Comparison of ENCODE assay signal across 22 cellular contexts in genomic region chr3:73540969-73541740, GRCh38.
DNase-seq lines count a peak whose midpoint lies in the region; ATAC-seq, FAIRE-seq and TF ChIP-seq lines count a peak whose summit lies in the region.
"Had no signal": no experiment of that assay in that cellular context is flagged by ENCODE, and none has a peak within 500 bp of the region (broad histone marks: within the 10 kb centered on the region; RNA-seq: fewer than 3 reads in every experiment).

No MANE protein-coding gene starts in this region.

- in situ Hi-C loops in GM23248 (cut with MboI), result no loop called here

- H3K9ac ChIP-seq in GM23248 (no peak overlapping the region), fibroblast of lung (ENCODE audit: insufficient read depth, low read length) (no peak overlapping the region)
- H3K9ac ChIP-seq: neural progenitor cell had no signal

- peak; percentile 51 for FAIRE-seq in pancreas (lab: Jason Lieb, UNC)
- FAIRE-seq: GM18507, HTR-8/SVneo had no signal

- peaks cover 91% of the 10 kb centered on the region for H3K79me2 ChIP-seq in GM23248 (ENCODE audit: insufficient read depth)
- H3K79me2 ChIP-seq in fibroblast of lung (ENCODE audit: control insufficient read depth, insufficient read depth, low read length), result peaks cover 3% of the 10 kb centered on the region

- H3K36me3 ChIP-seq in GM23248 (ENCODE audit: low read depth), result no peaks in the 10 kb centered on the region; the same call in 1 of the 2 replicates
- H3K36me3 ChIP-seq in fibroblast of lung (ENCODE audit: control insufficient read depth, insufficient read depth, low read length), result no peaks in the 10 kb centered on the region
- H3K36me3 ChIP-seq in pancreas, result no peaks in the 10 kb centered on the region
- H3K36me3 ChIP-seq: cardiac muscle cell, left ventricle myocardium inferior, neural progenitor cell had no signal

- WGBS in GM23248 (ENCODE audit: low coverage in 1 of 2, low lambda C conversion rate in 2 of 2, missing lambda C conversion rate in 2 of 2), 2 experiments, result 94 to 96% methylated on average over 1 of the region's 1 CpG
- 62 to 68% methylated on average over 1 of the region's 1 CpG for WGBS in pancreas, 2 donors

- H3K27ac ChIP-seq in GM23248 (peak overlapping the region; percentile 68), VCaP (peak overlapping the region; percentile 94), fibroblast of lung (ENCODE audit: insufficient read depth, low read length) (no peak overlapping the region), pancreas (no peak overlapping the region)
- H3K27ac ChIP-seq: cardiac muscle cell, neural progenitor cell, psoas muscle had no signal

- H3K4me3 ChIP-seq in GM23248, result no peak overlapping the region
- H3K4me3 ChIP-seq in fibroblast of lung (replicated peaks in 1 of 4; ENCODE audit: control extremely low read depth in 1 of 4, insufficient read depth in 1 of 4, low read depth in 3 of 4, low read length in 4 of 4), result no peak overlapping the region
- no peak overlapping the region for H3K4me3 ChIP-seq in pancreas
- H3K4me3 ChIP-seq: cardiac muscle cell, left ventricle myocardium inferior, neural progenitor cell, psoas muscle had no signal

- intact Hi-C loops in pancreas (cut with DNase I), result no loop called here

- DNase-seq in GM23248 (peak; percentile 83), fibroblast of lung (ENCODE audit: low read depth in 2 of 2) (peak; percentile 32 to 63), pancreas (no peak), NCI-H748 (lab: John Stamatoyannopoulos, UW; ENCODE audit: unreplicated experiment) (no peak), AG08396 (ENCODE audit: low spot score) (no peak)
- no peak for DNase-seq in stimulated activated CD4-positive, alpha-beta T cell treated with anti-CD3 and anti-CD28 coated beads, Interleukin-4, amount 100 ng/mL, for 24 hours
- DNase-seq: activated CD4-positive, alpha-beta T cell treated with anti-CD3 and anti-CD28 coated beads, Interleukin-2, amount 10 ng/mL, durations not matched to agents 24 days and 14 days; dermis blood vessel endothelial cell; left ventricle myocardium inferior; NCI-H2107; NCI-H524; psoas muscle; SIG-M5; stimulated activated CD4-positive, alpha-beta T cell treated with anti-CD3 and anti-CD28 coated beads, Interleukin-4, amount 100 ng/mL, for 4 hours; stimulated activated naive CD8-positive, alpha-beta T cell treated with anti-CD3 and anti-CD28 coated beads, Interleukin-15, amount 100 ng/mL, for 72 hours; T-helper 1 cell had no signal

- no peaks in the 10 kb centered on the region for H3K9me2 ChIP-seq in GM23248 (ENCODE audit: insufficient read depth)

- TF ChIP-seq CTCF in VCaP (conservative IDR thresholded peaks at IDR 0.05) (no peak), fibroblast of lung (conservative IDR thresholded peaks at IDR 0.05 in 1 of 2, IDR thresholded peaks at IDR 0.05 in 1 of 2; ENCODE audit: low read depth in 1 of 2, low read length in 2 of 2) (no peak), pancreas (IDR thresholded peaks at IDR 0.05) (no peak)

- peak; percentile 31 to 42 (median 38) for ATAC-seq in pancreas
- ATAC-seq in GM18517 (IDR thresholded peaks at IDR 0.05; ENCODE audit: unreplicated experiment), result no peak
- ATAC-seq: psoas muscle; stimulated activated naive CD8-positive, alpha-beta T cell treated with anti-CD3 and anti-CD28 coated beads, Interleukin-15, amount 100 ng/mL, for 72 hours had no signal

- H3F3A ChIP-seq in GM23248 (ENCODE audit: insufficient read depth), result peaks cover 38% of the 10 kb centered on the region

- H3K4me1 ChIP-seq in GM23248 (ENCODE audit: insufficient read depth) (peaks cover 37% of the 10 kb centered on the region), fibroblast of lung (ENCODE audit: control insufficient read depth, extremely low read depth, insufficient read depth, low read length) (peaks cover 5% of the 10 kb centered on the region), pancreas (peaks cover 5 to 18% (median 12%) of the 10 kb centered on the region in 3 donors)
- H3K4me1 ChIP-seq: neural progenitor cell had no signal

- H3K27me3 ChIP-seq in GM23248 (replicated peaks; ENCODE audit: insufficient read depth) (no peaks in the 10 kb centered on the region), fibroblast of lung (ENCODE audit: control insufficient read depth, insufficient read depth, low read length) (no peaks in the 10 kb centered on the region), pancreas (no peaks in the 10 kb centered on the region)
- H3K27me3 ChIP-seq: cardiac muscle cell, neural progenitor cell had no signal

- H3K4me2 ChIP-seq in GM23248 (ENCODE audit: unreplicated experiment) (peak overlapping the region; percentile 33), fibroblast of lung (ENCODE audit: extremely low read depth, insufficient read depth, low read length) (no peak overlapping the region)
- H3K4me2 ChIP-seq: neural progenitor cell had no signal

- H4K20me1 ChIP-seq in GM23248 (ENCODE audit: insufficient read depth) (no peaks in the 10 kb centered on the region), fibroblast of lung (ENCODE audit: control insufficient read depth, extremely low read depth, insufficient read depth, low read length) (no peaks in the 10 kb centered on the region)

- H2AFZ ChIP-seq in GM23248 (no peak overlapping the region), fibroblast of lung (ENCODE audit: low read length) (no peak overlapping the region)
- H2AFZ ChIP-seq: neural progenitor cell had no signal

- H3K9me3 ChIP-seq in GM23248 (ENCODE audit: low read depth) (no peaks in the 10 kb centered on the region), fibroblast of lung (ENCODE audit: control insufficient read depth, insufficient read depth, low read depth, low read length) (no peaks in the 10 kb centered on the region), pancreas (no peaks in the 10 kb centered on the region)
- H3K9me3 ChIP-seq: left ventricle myocardium inferior, psoas muscle had no signal

Comparison
In these comparisons a context has a peak if more than half of its experiments do, and no peak if none do; other contexts are left out.
1. DNase-seq: peak in GM23248 (single experiment) and fibroblast of lung (2 of 2); none in pancreas (0 of 6), NCI-H748 (single experiment), AG08396 (single experiment) and stimulated activated CD4-positive, alpha-beta T cell treated with anti-CD3 and anti-CD28 coated beads, Interleukin-4, amount 100 ng/mL, for 24 hours (single experiment).
2. H3K27ac ChIP-seq: peak in GM23248 (single experiment) and VCaP (single experiment); none in fibroblast of lung (single experiment) and pancreas (0 of 4).